8 cellular contexts compared by ENCODE assay signal in genomic region chr1:153749408-153750005, GRCh38. TPM values are rescaled to one million over a fixed set of nuclear protein-coding genes. Genes with fewer than 3 reads are reported as not detected.
DNase-seq lines count a peak whose midpoint lies in the region; ATAC-seq and TF ChIP-seq lines count a peak whose summit lies in the region.

No MANE protein-coding gene starts in this region.

- peaks cover 7% of the 10 kb centered on the region for H3K4me1 Mint-ChIP-seq in activated T-cell treated with anti-CD3 and anti-CD28 coated beads, Interleukin-2, amount 50 U/mL, for 4 hours (ENCODE audit: low read depth)
- H3K4me1 Mint-ChIP-seq in stimulated activated naive CD8-positive, alpha-beta T cell treated with anti-CD3 and anti-CD28 coated beads, Interleukin-15, amount 100 ng/mL, for 72 hours: peaks cover 6% of the 10 kb centered on the region

- no peak overlapping the region for H3K9ac ChIP-seq in neuronal stem cell (ENCODE audit: low read depth, low read length, poor library complexity)

- H3K9me3 Mint-ChIP-seq in activated T-cell treated with anti-CD3 and anti-CD28 coated beads, Interleukin-2, amount 50 U/mL, for 4 hours: no peaks in the 10 kb centered on the region
- H3K9me3 Mint-ChIP-seq in stimulated activated naive CD8-positive, alpha-beta T cell treated with anti-CD3 and anti-CD28 coated beads, Interleukin-15, amount 100 ng/mL, for 72 hours: no peaks in the 10 kb centered on the region

- H3K27me3 ChIP-seq in Panc1 (ENCODE audit: control insufficient read depth, insufficient read depth, low read length) (no peaks in the 10 kb centered on the region), neuronal stem cell (ENCODE audit: control insufficient read depth in 3 of 3, insufficient read depth in 3 of 3, low read depth in 1 of 3, low read length in 3 of 3) (no peaks in the 10 kb centered on the region)

- no peak overlapping the region for H2AK5ac ChIP-seq in neuronal stem cell (ENCODE audit: low read depth, low read length)

- BruUV-seq in Panc1 (replicated peaks; lab: Mats Ljungman, UMichigan): no TSS peak

- H3K14ac ChIP-seq in neuronal stem cell (ENCODE audit: low read length): no peak overlapping the region

- no peak overlapping the region for H3K4me3 ChIP-seq in Panc1 (ENCODE audit: low read depth in 2 of 2, low read length in 2 of 2)
- H3K4me3 ChIP-seq in neuronal stem cell (ENCODE audit: low read length in 2 of 2): no peak overlapping the region

- in situ Hi-C loops in Panc1 (cut with HindIII; ENCODE audit: low pct_unique_long_range_greater_than_20kb, low sequenced_read_pairs): no loop called here

- H2BK15ac ChIP-seq in neuronal stem cell (ENCODE audit: low read length): no peak overlapping the region

- H3K27ac Mint-ChIP-seq in stimulated activated naive CD8-positive, alpha-beta T cell treated with anti-CD3 and anti-CD28 coated beads, Interleukin-15, amount 100 ng/mL, for 72 hours: peak overlapping the region in 1 of 2 donors; percentile 43

- CTCF ChIA-PET in Panc1 (lab: Charles Lee): interaction anchor here (0.7 kb wide), 1 partner anchor 13 kb away, joined by 3 read pairs; no protein-coding TSS in a partner anchor

- H2BK120ac ChIP-seq in neuronal stem cell (ENCODE audit: low read depth, low read length): no peak overlapping the region

- H2BK5ac ChIP-seq in neuronal stem cell (ENCODE audit: low read length): no peak overlapping the region

- peaks cover 30% of the 10 kb centered on the region for H3K36me3 ChIP-seq in Panc1 (ENCODE audit: control insufficient read depth, insufficient read depth, low read length)
- H3K36me3 ChIP-seq in neuronal stem cell (replicated peaks in 1 of 2; ENCODE audit: control insufficient read depth in 2 of 2, insufficient read depth in 2 of 2, low read length in 2 of 2): peaks cover 24 to 98% of the 10 kb centered on the region in 2 donors

- no peak overlapping the region for H3K4ac ChIP-seq in neuronal stem cell (ENCODE audit: low read length)

- no peak overlapping the region for H3K23ac ChIP-seq in neuronal stem cell (ENCODE audit: low read depth, low read length, poor library complexity)

- no peak overlapping the region for H2AFZ ChIP-seq in neuronal stem cell (ENCODE audit: low read length)

- H3K4me2 ChIP-seq in neuronal stem cell (ENCODE audit: insufficient read depth, low read length, poor library complexity, severe bottlenecking): no peak overlapping the region

- peaks cover 51% of the 10 kb centered on the region for H3K36me3 Mint-ChIP-seq in activated T-cell treated with anti-CD3 and anti-CD28 coated beads, Interleukin-2, amount 50 U/mL, for 4 hours (ENCODE audit: insufficient read depth)

- H3K9me3 ChIP-seq in Panc1 (ENCODE audit: control insufficient read depth, insufficient read depth, low read depth, low read length): no peaks in the 10 kb centered on the region
- no peaks in the 10 kb centered on the region for H3K9me3 ChIP-seq in neuronal stem cell (replicated peaks in 1 of 2; ENCODE audit: control insufficient read depth in 2 of 2, insufficient read depth in 1 of 2, low read depth in 1 of 2, low read length in 2 of 2)

- no peaks in the 10 kb centered on the region for H3K27me3 Mint-ChIP-seq in activated T-cell treated with anti-CD3 and anti-CD28 coated beads, Interleukin-2, amount 50 U/mL, for 4 hours (ENCODE audit: low read depth)
- H3K27me3 Mint-ChIP-seq in stimulated activated naive CD8-positive, alpha-beta T cell treated with anti-CD3 and anti-CD28 coated beads, Interleukin-15, amount 100 ng/mL, for 72 hours: no peaks in the 10 kb centered on the region

- H4K91ac ChIP-seq in neuronal stem cell (ENCODE audit: low read depth, low read length, poor library complexity): no peak overlapping the region

- no peak overlapping the region for H3K27ac ChIP-seq in Panc1 (ENCODE audit: low read length)
- H3K27ac ChIP-seq in neuronal stem cell (replicated peaks; ENCODE audit: low read length): peak overlapping the region; percentile 17

- WGBS in neuronal stem cell (ENCODE audit: extremely low coverage in 2 of 2, insufficient read length in 2 of 2, insufficient replicate concordance in 1 of 2), 2 donors: no CpG with 5 or more reads among the region's 6 CpGs

- H3K4me3 Mint-ChIP-seq in activated T-cell treated with anti-CD3 and anti-CD28 coated beads, Interleukin-2, amount 50 U/mL, for 4 hours: no peak overlapping the region
- no peak overlapping the region for H3K4me3 Mint-ChIP-seq in stimulated activated naive CD8-positive, alpha-beta T cell treated with anti-CD3 and anti-CD28 coated beads, Interleukin-15, amount 100 ng/mL, for 72 hours

- no peak overlapping the region for H3K18ac ChIP-seq in neuronal stem cell (ENCODE audit: low read length)

- no peaks in the 10 kb centered on the region for H3K79me1 ChIP-seq in neuronal stem cell (ENCODE audit: low read depth, low read length)

- H3K4me1 ChIP-seq in Panc1 (ENCODE audit: control insufficient read depth, insufficient read depth, low read length): no peaks in the 10 kb centered on the region
- peaks cover 0 to 15% of the 10 kb centered on the region in 2 donors for H3K4me1 ChIP-seq in neuronal stem cell (ENCODE audit: control insufficient read depth in 2 of 2, insufficient read depth in 1 of 2, low read depth in 1 of 2, low read length in 2 of 2)

- intact Hi-C loops in Panc1 (cut with micrococcal nuclease; ENCODE audit: unreplicated experiment): loop anchor here (1.0 kb wide), 1 partner anchor 72 kb away; no protein-coding TSS in a partner anchor

- peak; percentile 96 for TF ChIP-seq CTCF in Panc1 (IDR thresholded peaks at IDR 0.05)

- H2BK12ac ChIP-seq in neuronal stem cell (ENCODE audit: low read length): no peak overlapping the region

- DNase-seq in COLO829 (ENCODE audit: low spot score) (peak; percentile 96), Kasumi-1 (lab: John Stamatoyannopoulos, UW) (peak; percentile 88 to 92), Panc1 (ENCODE audit: low read depth, low spot score) (peak; percentile 67), fibroblast of peridontal ligament (ENCODE audit: extremely low read depth) (peak; percentile 80), neuronal stem cell (ENCODE audit: low spot score) (peak; percentile 65)
- peak; percentile 73 for DNase-seq in activated T-cell treated with anti-CD3 and anti-CD28 coated beads, Interleukin-2, amount 50 U/mL, for 4 hours
- peak; percentile 75 to 81 for DNase-seq in stimulated activated naive CD8-positive, alpha-beta T cell treated with anti-CD3 and anti-CD28 coated beads, Interleukin-15, amount 100 ng/mL, for 72 hours

- ATAC-seq in GM21529 (IDR thresholded peaks at IDR 0.05; ENCODE audit: unreplicated experiment) (peak; percentile 88), Panc1 (peak; percentile 99)
- ATAC-seq in activated T-cell treated with anti-CD3 and anti-CD28 coated beads, Interleukin-2, amount 50 U/mL, for 4 hours: peak; percentile 100
- peak; percentile 100 for ATAC-seq in stimulated activated naive CD8-positive, alpha-beta T cell treated with anti-CD3 and anti-CD28 coated beads, Interleukin-15, amount 100 ng/mL, for 72 hours

- H4K8ac ChIP-seq in neuronal stem cell (ENCODE audit: low read depth, low read length): no peak overlapping the region

- POLR2A ChIA-PET in Panc1 (lab: Charles Lee): no interaction called here

RNA-seq across cellular contexts. Expression of gene INTS3, which starts 21.7 kb away (rescaled TPM):
- 77.3 TPM for total RNA-seq in Panc1 (2021; ENCODE audit: unreplicated experiment)
- 71.5 TPM for polyA plus RNA-seq in Panc1 (2012; ENCODE audit: insufficient read length)
- 10 to 100 TPM; 46.9 to 49.4 (median 48.5) TPM for total RNA-seq in activated T-cell treated with anti-CD3 and anti-CD28 coated beads, Interleukin-2, amount 50 U/mL, for 4 hours
- 24.8 TPM for polyA plus RNA-seq in neuronal stem cell (2013, experiment 1 of 2)
- polyA plus RNA-seq in neuronal stem cell (2013, experiment 2 of 2): 24.2 TPM

RNA-seq across cellular contexts. Expression of gene SLC27A3, which starts 25.7 kb away (rescaled TPM):
- total RNA-seq in Panc1 (2021; ENCODE audit: unreplicated experiment): 8.0 TPM
- 6.7 TPM for polyA plus RNA-seq in Panc1 (2012; ENCODE audit: insufficient read length)
- 1 to 10 TPM; 3.8 to 6.0 (median 6.0) TPM for total RNA-seq in activated T-cell treated with anti-CD3 and anti-CD28 coated beads, Interleukin-2, amount 50 U/mL, for 4 hours
- 7.5 TPM for polyA plus RNA-seq in neuronal stem cell (2013, experiment 1 of 2)
- 7.2 TPM for polyA plus RNA-seq in neuronal stem cell (2013, experiment 2 of 2)
